1 cellular context compared by ENCODE assay signal in genomic region chr16:88434746-88435145, GRCh38.
TF ChIP-seq lines count a peak whose summit lies in the region.

No MANE protein-coding gene starts in this region.

TF ChIP-seq in K562, 482 proteins besides CTCF, POLR2A, EP300 and RAD21:
- TF ChIP-seq NFIX (CRISPR knock-in tag; IDR thresholded peaks at IDR 0.05; ENCODE audit: low read depth) (no peak), E2F6 (IDR thresholded peaks at IDR 0.05; ENCODE audit: borderline replicate concordance in 1 of 2, extremely low read depth in 1 of 2, insufficient read depth in 1 of 2, insufficient read length in 1 of 2, low read depth in 1 of 2, low read length in 1 of 2, poor library complexity in 1 of 2, severe bottlenecking in 1 of 2) (peak in 1 of 2 experiments; percentile 16), NRF1 (conservative IDR thresholded peaks at IDR 0.05 in 1 of 2, IDR thresholded peaks at IDR 0.05 in 1 of 2) (peak; percentile 60 to 66; a peak in 3 of 4 replicates)
- TF ChIP-seq, protein P1, sequence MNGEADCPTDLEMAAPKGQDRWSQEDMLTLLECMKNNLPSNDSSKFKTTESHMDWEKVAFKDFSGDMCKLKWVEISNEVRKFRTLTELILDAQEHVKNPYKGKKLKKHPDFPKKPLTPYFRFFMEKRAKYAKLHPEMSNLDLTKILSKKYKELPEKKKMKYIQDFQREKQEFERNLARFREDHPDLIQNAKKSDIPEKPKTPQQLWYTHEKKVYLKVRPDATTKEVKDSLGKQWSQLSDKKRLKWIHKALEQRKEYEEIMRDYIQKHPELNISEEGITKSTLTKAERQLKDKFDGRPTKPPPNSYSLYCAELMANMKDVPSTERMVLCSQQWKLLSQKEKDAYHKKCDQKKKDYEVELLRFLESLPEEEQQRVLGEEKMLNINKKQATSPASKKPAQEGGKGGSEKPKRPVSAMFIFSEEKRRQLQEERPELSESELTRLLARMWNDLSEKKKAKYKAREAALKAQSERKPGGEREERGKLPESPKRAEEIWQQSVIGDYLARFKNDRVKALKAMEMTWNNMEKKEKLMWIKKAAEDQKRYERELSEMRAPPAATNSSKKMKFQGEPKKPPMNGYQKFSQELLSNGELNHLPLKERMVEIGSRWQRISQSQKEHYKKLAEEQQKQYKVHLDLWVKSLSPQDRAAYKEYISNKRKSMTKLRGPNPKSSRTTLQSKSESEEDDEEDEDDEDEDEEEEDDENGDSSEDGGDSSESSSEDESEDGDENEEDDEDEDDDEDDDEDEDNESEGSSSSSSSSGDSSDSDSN (IDR thresholded peaks at IDR 0.05; ENCODE audit: borderline replicate concordance in 1 of 2, low read depth in 2 of 2, low read length in 2 of 2): peak; percentile 58 to 80; a peak in 1 of 4 replicates
